Comparison of ENCODE assay signal across 21 cellular contexts in genomic region chr11:84420261-84420660, GRCh38.
A peak's percentile ranks its signal among the peaks of the same experiment; 100 is the strongest.
DNase-seq lines count a peak whose midpoint lies in the region; ATAC-seq and TF ChIP-seq lines count a peak whose summit lies in the region.
"Had no signal": no experiment of that assay in that cellular context is flagged by ENCODE, and none has a peak within 500 bp of the region (broad histone marks: within the 10 kb centered on the region; RNA-seq: fewer than 3 reads in every experiment).

No MANE protein-coding gene starts in this region.

- WGBS in SK-N-SH (ENCODE audit: low lambda C conversion rate), result 56% methylated on average over 4 of the region's 4 CpGs

- POLR2A ChIA-PET in SK-N-SH (lab: Yijun Ruan, JAX), result no interaction called here

- no peaks in the 10 kb centered on the region for H3F3A ChIP-seq in SK-N-SH (replicated peaks; ENCODE audit: insufficient read depth)

- DNase-seq in SK-N-SH (no peak), SK-N-MC (ENCODE audit: low read depth, low spot score) (no peak), fibroblast of peridontal ligament (ENCODE audit: extremely low read depth) (peak; percentile 27), NCI-H446 (lab: John Stamatoyannopoulos, UW) (no peak), GM13976 (ENCODE audit: low spot score) (no peak), SW 1271 (lab: John Stamatoyannopoulos, UW) (no peak)
- DNase-seq: activated B cell treated with CpG ODN at 0.5 μM for 24 hours; activated CD4-positive, alpha-beta T cell treated with anti-CD3 and anti-CD28 coated beads, Interleukin-2, amount 50 U/mL, for 4 hours; activated CD8-positive, alpha-beta memory T cell treated with anti-CD3 and anti-CD28 coated beads, Interleukin-2, amount 50 U/mL, for 48 hours; colonic mucosa; H9; heart right ventricle; left ventricle myocardium inferior; midbrain; natural killer cell; T1000; upper lobe of right lung had no signal

- no peak overlapping the region for H3K9ac ChIP-seq in SK-N-SH
- H3K9ac ChIP-seq in SK-N-MC (ENCODE audit: insufficient read length), result no peak overlapping the region
- H3K9ac ChIP-seq: BLaER1 treated with 17β-estradiol and CSF1 and Interleukin-3, amounts not matched to agents 10 nM and 100 nM had no signal

- CTCF ChIA-PET in SK-N-SH (lab: Yijun Ruan, JAX), result interaction anchor here (0.9 to 1.3 kb wide), 2 partner anchors 104 to 138 kb away, joined by 3 to 4 read pairs; no protein-coding TSS in a partner anchor

- TF ChIP-seq RAD21 in SK-N-SH (IDR thresholded peaks at IDR 0.05; ENCODE audit: low read length), result no peak

- no peak overlapping the region for H2AFZ ChIP-seq in SK-N-SH (ENCODE audit: low read depth)

- no peaks in the 10 kb centered on the region for H3K27me3 ChIP-seq in SK-N-SH (ENCODE audit: insufficient read depth)
- H3K27me3 ChIP-seq: BLaER1 treated with 17β-estradiol and CSF1 and Interleukin-3, amounts not matched to agents 10 nM and 100 nM; colonic mucosa; heart right ventricle; upper lobe of right lung had no signal

- TF ChIP-seq EP300 in SK-N-SH (IDR thresholded peaks at IDR 0.05; ENCODE audit: borderline replicate concordance in 1 of 2, low read depth in 1 of 2, low read length in 1 of 2), result no peak

- no peaks in the 10 kb centered on the region for H4K20me1 ChIP-seq in SK-N-SH (ENCODE audit: insufficient read depth)
- H4K20me1 ChIP-seq: BLaER1 treated with 17β-estradiol and CSF1 and Interleukin-3, amounts not matched to agents 10 nM and 100 nM had no signal

- no peak overlapping the region for H3K4me2 ChIP-seq in SK-N-SH
- H3K4me2 ChIP-seq: BLaER1 treated with 17β-estradiol and CSF1 and Interleukin-3, amounts not matched to agents 10 nM and 100 nM had no signal

- no peaks in the 10 kb centered on the region for H3K36me3 ChIP-seq in SK-N-SH (replicated peaks in 1 of 2; ENCODE audit: control insufficient read depth in 1 of 2, insufficient read depth in 2 of 2, low read length in 1 of 2)
- H3K36me3 ChIP-seq in SK-N-MC (ENCODE audit: insufficient read depth, low read length), result no peaks in the 10 kb centered on the region; the same call in 1 of the 2 replicates
- H3K36me3 ChIP-seq: BLaER1 treated with 17β-estradiol and CSF1 and Interleukin-3, amounts not matched to agents 10 nM and 100 nM; colonic mucosa; heart right ventricle; left ventricle myocardium inferior; upper lobe of right lung had no signal

- H3K4me1 ChIP-seq in SK-N-SH (ENCODE audit: control insufficient read depth in 1 of 2, insufficient read depth in 2 of 2, low read depth in 1 of 2, low read length in 1 of 2), result no peaks in the 10 kb centered on the region; a peak in 1 of 4 replicates
- H3K4me1 ChIP-seq: BLaER1 treated with 17β-estradiol and CSF1 and Interleukin-3, amounts not matched to agents 10 nM and 100 nM; colonic mucosa; heart right ventricle; left ventricle myocardium inferior; upper lobe of right lung had no signal

- H3K27ac ChIP-seq in SK-N-SH (ENCODE audit: low read depth in 2 of 2, low read length in 1 of 2) (no peak overlapping the region), SK-N-MC (peak overlapping the region; percentile 48; the same call in 1 of the 2 replicates)
- H3K27ac ChIP-seq: BLaER1 treated with 17β-estradiol and CSF1 and Interleukin-3, amounts not matched to agents 10 nM and 100 nM; colonic mucosa; heart right ventricle; left ventricle myocardium inferior; upper lobe of right lung had no signal

- no peaks in the 10 kb centered on the region for H3K79me2 ChIP-seq in SK-N-SH (ENCODE audit: insufficient read depth)

- peak; percentile 38 for ATAC-seq in SK-N-SH treated with all-trans-retinoic acid at 6 μM for 48 hours
- ATAC-seq in GM19035 (IDR thresholded peaks at IDR 0.05; ENCODE audit: unreplicated experiment), result no peak
- ATAC-seq: heart right ventricle, natural killer cell, sciatic nerve, upper lobe of right lung had no signal

- H3K9me3 ChIP-seq in SK-N-SH, result no peaks in the 10 kb centered on the region; the same call in 1 of the 2 replicates
- H3K9me3 ChIP-seq in SK-N-MC (ENCODE audit: low read depth, low read length), result no peaks in the 10 kb centered on the region
- H3K9me3 ChIP-seq: BLaER1 treated with 17β-estradiol and CSF1 and Interleukin-3, amounts not matched to agents 10 nM and 100 nM; colonic mucosa; heart right ventricle; left ventricle myocardium inferior; upper lobe of right lung had no signal

- in situ Hi-C loops in GM13976 (cut with MboI; ENCODE audit: low sequenced_read_pairs, unreplicated experiment), result no loop called here

- H3K9me2 ChIP-seq in SK-N-SH, result no peaks in the 10 kb centered on the region

- H3K4me3 ChIP-seq in SK-N-SH (ENCODE audit: low read depth in 2 of 2, low read length in 1 of 2) (no peak overlapping the region), SK-N-MC (no peak overlapping the region)
- H3K4me3 ChIP-seq: BLaER1 treated with 17β-estradiol and CSF1 and Interleukin-3, amounts not matched to agents 10 nM and 100 nM; colonic mucosa; heart right ventricle; left ventricle myocardium inferior; upper lobe of right lung had no signal

- TF ChIP-seq CTCF in SK-N-SH (IDR thresholded peaks at IDR 0.05) (no peak), GM13976 (IDR thresholded peaks at IDR 0.05; ENCODE audit: borderline replicate concordance, control extremely low read depth, extremely low read depth, insufficient read depth, missing control alignments) (no peak)

TF ChIP-seq in SK-N-SH treated with all-trans-retinoic acid at 6 μM for 48 hours, 23 proteins besides CTCF, POLR2A, EP300 and RAD21 (continues in another document):
- TF ChIP-seq CREB5 (CRISPR knock-in tag; IDR thresholded peaks at IDR 0.05; ENCODE audit: low read depth) (no peak), ZFP3 (CRISPR knock-in tag; IDR thresholded peaks at IDR 0.05) (no peak), PPARA (CRISPR knock-in tag; IDR thresholded peaks at IDR 0.05; ENCODE audit: borderline replicate concordance) (no peak), RARB (CRISPR knock-in tag; IDR thresholded peaks at IDR 0.05) (no peak), TOX (CRISPR knock-in tag; IDR thresholded peaks at IDR 0.05; ENCODE audit: borderline replicate concordance) (no peak), TCF4 (CRISPR knock-in tag; IDR thresholded peaks at IDR 0.05; ENCODE audit: borderline replicate concordance) (no peak), CSDC2 (CRISPR knock-in tag; IDR thresholded peaks at IDR 0.05) (no peak), ZNF70 (CRISPR knock-in tag; IDR thresholded peaks at IDR 0.05) (no peak), ZC3H10 (CRISPR knock-in tag; IDR thresholded peaks at IDR 0.05) (no peak), ZFP30 (CRISPR knock-in tag; IDR thresholded peaks at IDR 0.05) (no peak), ZNF565 (CRISPR knock-in tag; conservative IDR thresholded peaks at IDR 0.05; ENCODE audit: low read depth) (no peak), ARNTL (CRISPR knock-in tag; IDR thresholded peaks at IDR 0.05; ENCODE audit: borderline replicate concordance, low read depth) (no peak)

TF ChIP-seq in SK-N-SH, 30 proteins besides CTCF, POLR2A, EP300 and RAD21 (continues in another document):
- TF ChIP-seq RFX5 (IDR thresholded peaks at IDR 0.05; ENCODE audit: low read length) (no peak), IRF3 (IDR thresholded peaks at IDR 0.05; ENCODE audit: low read depth, low read length) (no peak), USF2 (IDR thresholded peaks at IDR 0.05; ENCODE audit: borderline replicate concordance, low read depth, low read length) (no peak), POLR2AphosphoS5 (IDR thresholded peaks at IDR 0.05; ENCODE audit: low read depth, low read length) (no peak), FOSL2 (IDR thresholded peaks at IDR 0.05; ENCODE audit: borderline replicate concordance, low read depth) (no peak), MEF2A (IDR thresholded peaks at IDR 0.05; ENCODE audit: borderline replicate concordance, low read depth) (no peak), RXRA (IDR thresholded peaks at IDR 0.05; ENCODE audit: borderline replicate concordance, low read depth) (no peak), TEAD4 (IDR thresholded peaks at IDR 0.05; ENCODE audit: borderline replicate concordance, insufficient read depth) (no peak), TCF12 (IDR thresholded peaks at IDR 0.05) (no peak), MXI1 (IDR thresholded peaks at IDR 0.05; ENCODE audit: low read depth, low read length) (no peak), RCOR1 (IDR thresholded peaks at IDR 0.05; ENCODE audit: low read length) (no peak), USF1 (IDR thresholded peaks at IDR 0.05; ENCODE audit: borderline replicate concordance, low read depth) (no peak), SIN3A (IDR thresholded peaks at IDR 0.05; ENCODE audit: borderline replicate concordance, low read depth, low read length) (no peak)
